Comparison of ENCODE assay signal across 7 cellular contexts in genomic region chr2:36352024-36352398, GRCh38. TPM values are rescaled to one million over a fixed set of nuclear protein-coding genes. Genes with fewer than 3 reads are reported as not detected.
DNase-seq lines count a peak whose midpoint lies in the region; ATAC-seq and TF ChIP-seq lines count a peak whose summit lies in the region.

No MANE protein-coding gene starts in this region.

- ATAC-seq in GM18870 (IDR thresholded peaks at IDR 0.05; ENCODE audit: unreplicated experiment), result no peak

- H3K4me3 Mint-ChIP-seq in type B pancreatic cell, result no peak overlapping the region

- H3K27me3 Mint-ChIP-seq in type B pancreatic cell, result peaks cover 4% of the 10 kb centered on the region

- DNase-seq in G401 (ENCODE audit: low spot score), result peak; percentile 78
- peak; percentile 39 to 77 for DNase-seq in SW 1271 (lab: John Stamatoyannopoulos, UW)
- peak; percentile 59 for DNase-seq in glomerular visceral epithelial cell (ENCODE audit: extremely low spot score)
- no peak for DNase-seq in type B pancreatic cell (ENCODE audit: extremely low spot score, unreplicated experiment)
- no peak for DNase-seq in COR-L47 (lab: John Stamatoyannopoulos, UW)

- no peaks in the 10 kb centered on the region for H3K36me3 Mint-ChIP-seq in type B pancreatic cell

- H3K27ac Mint-ChIP-seq in type B pancreatic cell, result no peak overlapping the region

- peaks cover 10% of the 10 kb centered on the region for H3K4me1 Mint-ChIP-seq in type B pancreatic cell (ENCODE audit: unreplicated experiment)

- in situ Hi-C loops in G401 (cut with HindIII; ENCODE audit: low sequenced_read_pairs), result no loop called here

- H3K9me3 Mint-ChIP-seq in type B pancreatic cell, result no peaks in the 10 kb centered on the region

- TF ChIP-seq CTCF in LNCAP (IDR thresholded peaks at IDR 0.05), result peak; percentile 46; the same call in 1 of the 2 replicates
- peak; percentile 77 for TF ChIP-seq CTCF in type B pancreatic cell (conservative IDR thresholded peaks at IDR 0.05)

RNA-seq across cellular contexts. Expression of gene CRIM1, which starts 3.6 kb away (rescaled TPM):
- total RNA-seq in G401 (2014; rRNA removed; shearing (Covaris generic)), result 32.1 and 43.4 TPM in 2 replicates
- total RNA-seq in type B pancreatic cell (ENCODE audit: low replicate concordance), result 24.4 and 30.3 TPM in 2 replicates

Comparison
In these comparisons a context has a peak if more than half of its experiments do, and no peak if none do; other contexts are left out.
1. DNase-seq: peak in G401 (single experiment), SW 1271 (2 of 2) and glomerular visceral epithelial cell (single experiment); none in type B pancreatic cell (single experiment) and COR-L47 (single experiment).